In the genomic region with DNA sequence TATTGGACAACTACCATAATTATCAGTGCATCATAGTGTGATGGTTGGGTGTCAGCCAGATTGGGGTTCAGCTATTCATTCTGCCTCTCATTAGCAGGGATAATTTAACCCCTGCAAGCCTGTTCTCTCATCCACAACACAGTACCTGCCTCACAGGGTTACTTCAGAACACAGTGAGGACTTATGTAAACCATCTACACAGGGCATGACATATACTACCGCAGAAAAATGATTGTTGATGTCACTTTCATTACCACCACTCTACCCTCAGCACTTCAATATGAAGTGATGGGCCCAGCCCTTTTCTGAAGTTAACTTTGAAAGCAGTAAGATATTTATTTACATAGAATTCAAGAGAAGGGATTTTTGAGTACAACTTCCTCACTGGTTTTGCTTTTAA, we compare ENCODE assay signal across 17 cellular contexts. TPM values are rescaled to one million over a fixed set of nuclear protein-coding genes. Genes with fewer than 3 reads are reported as not detected.
DNase-seq lines count a peak whose midpoint lies in the region; ATAC-seq and TF ChIP-seq lines count a peak whose summit lies in the region.
"Had no signal": no experiment of that assay in that cellular context is flagged by ENCODE, and none has a peak within 500 bp of the region (broad histone marks: within the 10 kb centered on the region; RNA-seq: fewer than 3 reads in every experiment).

No MANE protein-coding gene starts in this region.

- peak overlapping the region; percentile 73 for H3K4me3 Mint-ChIP-seq in activated T-cell treated with anti-CD3 and anti-CD28 coated beads, Interleukin-2, amount 50 U/mL, for 4 hours
- peak overlapping the region; percentile 47 for H3K4me3 Mint-ChIP-seq in activated CD4-positive, alpha-beta memory T cell treated with anti-CD3 and anti-CD28 coated beads for 36 hours
- H3K4me3 Mint-ChIP-seq in immature natural killer cell (peak overlapping the region; percentile 77 to 91 (median 84)), Calu3 (ENCODE audit: low read depth, unreplicated experiment) (no peak overlapping the region)
- H3K4me3 Mint-ChIP-seq: mesothelial cell of epicardium had no signal

- no peak for DNase-seq in activated T-cell treated with anti-CD3 and anti-CD28 coated beads, Interleukin-2, amount 50 U/mL, for 4 hours
- DNase-seq in activated T-cell treated with anti-CD3 and anti-CD28 coated beads, Interleukin-2, amount 50 U/mL, for 1 hour, result no peak
- peak; percentile 19 for DNase-seq in activated CD4-positive, alpha-beta memory T cell treated with anti-CD3 and anti-CD28 coated beads for 36 hours
- DNase-seq in immature natural killer cell, result peak; percentile 50 to 70 (median 61)
- DNase-seq in upper lobe of left lung, result no peak
- DNase-seq in adrenal gland, result no peak
- DNase-seq in head of caudate nucleus, result no peak
- no peak for DNase-seq in Calu3
- DNase-seq: dermis blood vessel endothelial cell; HCEC 1CT; heart right ventricle; NCI-H82; sigmoid colon; stimulated activated CD4-positive, alpha-beta T cell treated with anti-CD3 and anti-CD28 coated beads, Interleukin-4, amount 100 ng/mL, for 4 hours; WERI-Rb-1 had no signal

- no peaks in the 10 kb centered on the region for H3K36me3 ChIP-seq in upper lobe of left lung
- H3K36me3 ChIP-seq in adrenal gland (replicated peaks in 1 of 2), result no peaks in the 10 kb centered on the region
- H3K36me3 ChIP-seq: esophagus muscularis mucosa, heart right ventricle, sigmoid colon, WERI-Rb-1 had no signal

- H3K36me3 Mint-ChIP-seq in activated T-cell treated with anti-CD3 and anti-CD28 coated beads, Interleukin-2, amount 50 U/mL, for 4 hours (ENCODE audit: insufficient read depth), result peaks cover 16% of the 10 kb centered on the region
- H3K36me3 Mint-ChIP-seq in activated CD4-positive, alpha-beta memory T cell treated with anti-CD3 and anti-CD28 coated beads for 36 hours, result peaks cover 31% of the 10 kb centered on the region
- H3K36me3 Mint-ChIP-seq in immature natural killer cell (peaks cover 0 to 15% (median 11%) of the 10 kb centered on the region in 3 donors), Calu3 (ENCODE audit: insufficient read depth, unreplicated experiment) (no peaks in the 10 kb centered on the region)
- H3K36me3 Mint-ChIP-seq: mesothelial cell of epicardium had no signal

- TF ChIP-seq POLR2A in upper lobe of left lung (IDR thresholded peaks at IDR 0.05), result peak in 1 of 4 donors; percentile 24
- TF ChIP-seq POLR2A in adrenal gland (IDR thresholded peaks at IDR 0.05), result no peak

- no peak for TF ChIP-seq EP300 in upper lobe of left lung (IDR thresholded peaks at IDR 0.05)

- H3K4me3 ChIP-seq in upper lobe of left lung (no peak overlapping the region), adrenal gland (no peak overlapping the region)
- H3K4me3 ChIP-seq: esophagus muscularis mucosa, heart right ventricle, sigmoid colon had no signal

- H3K9me3 ChIP-seq in upper lobe of left lung (no peaks in the 10 kb centered on the region), adrenal gland (replicated peaks in 1 of 3) (no peaks in the 10 kb centered on the region)
- H3K9me3 ChIP-seq: esophagus muscularis mucosa, heart right ventricle, sigmoid colon had no signal

- H3K9me3 Mint-ChIP-seq in activated T-cell treated with anti-CD3 and anti-CD28 coated beads, Interleukin-2, amount 50 U/mL, for 4 hours, result peaks cover 3% of the 10 kb centered on the region
- H3K9me3 Mint-ChIP-seq in activated CD4-positive, alpha-beta memory T cell treated with anti-CD3 and anti-CD28 coated beads for 36 hours, result no peaks in the 10 kb centered on the region
- H3K9me3 Mint-ChIP-seq in immature natural killer cell, result no peaks in the 10 kb centered on the region
- no peaks in the 10 kb centered on the region for H3K9me3 Mint-ChIP-seq in Calu3 (ENCODE audit: low read depth, unreplicated experiment)
- H3K9me3 Mint-ChIP-seq: mesothelial cell of epicardium had no signal

- intact Hi-C loops in activated CD4-positive, alpha-beta memory T cell treated with anti-CD3 and anti-CD28 coated beads for 36 hours (cut with micrococcal nuclease), result loop anchor here (1.0 kb wide), 1 partner anchor 11 kb away; no protein-coding TSS in a partner anchor
- intact Hi-C loops in adrenal gland (cut with DNase I), result no loop called here
- intact Hi-C loops in head of caudate nucleus (cut with DNase I), result no loop called here
- intact Hi-C loops in Calu3 (cut with micrococcal nuclease; ENCODE audit: unreplicated experiment), result no loop called here

- H3K4me1 ChIP-seq in upper lobe of left lung, result peaks cover 23 to 37% (median 27%) of the 10 kb centered on the region in 4 donors
- no peaks in the 10 kb centered on the region for H3K4me1 ChIP-seq in adrenal gland (replicated peaks in 1 of 2)
- H3K4me1 ChIP-seq: sigmoid colon had no signal

- no TSS peak for BruUV-seq in Calu3 (replicated peaks; lab: Mats Ljungman, UMichigan)

- H3K27ac ChIP-seq in upper lobe of left lung (peak overlapping the region; percentile 2 to 72 (median 44)), adrenal gland (no peak overlapping the region)
- H3K27ac ChIP-seq: esophagus muscularis mucosa, sigmoid colon, WERI-Rb-1 had no signal

- WGBS in upper lobe of left lung, 2 donors, result 17 to 33% methylated on average over 1 of the region's 1 CpG
- WGBS in adrenal gland, 4 donors, result 82 to 89% (median 87%) methylated on average over 1 of the region's 1 CpG

- ATAC-seq in activated T-cell treated with anti-CD3 and anti-CD28 coated beads, Interleukin-2, amount 50 U/mL, for 4 hours, result peak; percentile 73
- peak in 1 of 2 donors; percentile 52 for ATAC-seq in upper lobe of left lung (ENCODE audit: low FRiP score in 2 of 2)
- ATAC-seq: heart right ventricle had no signal

- H3K27ac Mint-ChIP-seq in activated CD4-positive, alpha-beta memory T cell treated with anti-CD3 and anti-CD28 coated beads for 36 hours, result peak overlapping the region; percentile 97
- H3K27ac Mint-ChIP-seq in immature natural killer cell (peak overlapping the region; percentile 94 to 98 (median 97)), Calu3 (ENCODE audit: unreplicated experiment) (no peak overlapping the region)
- H3K27ac Mint-ChIP-seq: mesothelial cell of epicardium had no signal

- no peaks in the 10 kb centered on the region for H3K27me3 Mint-ChIP-seq in activated T-cell treated with anti-CD3 and anti-CD28 coated beads, Interleukin-2, amount 50 U/mL, for 4 hours (ENCODE audit: low read depth)
- no peaks in the 10 kb centered on the region for H3K27me3 Mint-ChIP-seq in activated CD4-positive, alpha-beta memory T cell treated with anti-CD3 and anti-CD28 coated beads for 36 hours
- H3K27me3 Mint-ChIP-seq in immature natural killer cell (ENCODE audit: low read depth in 3 of 3) (peaks cover 0 to 19% (median 19%) of the 10 kb centered on the region in 3 donors), Calu3 (ENCODE audit: unreplicated experiment) (no peaks in the 10 kb centered on the region)

- H3K27me3 ChIP-seq in upper lobe of left lung (no peaks in the 10 kb centered on the region), adrenal gland (no peaks in the 10 kb centered on the region)
- H3K27me3 ChIP-seq: esophagus muscularis mucosa, heart right ventricle, sigmoid colon had no signal

- TF ChIP-seq CTCF in upper lobe of left lung (IDR thresholded peaks at IDR 0.05) (no peak), adrenal gland (IDR thresholded peaks at IDR 0.05) (no peak), Calu3 (IDR thresholded peaks at IDR 0.05; ENCODE audit: unreplicated experiment) (no peak)

- H3K4me1 Mint-ChIP-seq in activated T-cell treated with anti-CD3 and anti-CD28 coated beads, Interleukin-2, amount 50 U/mL, for 4 hours (ENCODE audit: low read depth), result peaks cover 83% of the 10 kb centered on the region
- H3K4me1 Mint-ChIP-seq in activated CD4-positive, alpha-beta memory T cell treated with anti-CD3 and anti-CD28 coated beads for 36 hours (ENCODE audit: low read depth), result peaks cover 86% of the 10 kb centered on the region
- peaks cover 86 to 92% of the 10 kb centered on the region in 2 donors for H3K4me1 Mint-ChIP-seq in immature natural killer cell
- peaks cover 10% of the 10 kb centered on the region for H3K4me1 Mint-ChIP-seq in Calu3 (ENCODE audit: low read depth, unreplicated experiment)

- POLR2A ChIA-PET in activated CD4-positive, alpha-beta memory T cell treated with anti-CD3 and anti-CD28 coated beads for 36 hours (lab: Charles Lee), result interaction anchor here (0.9 to 12.0 kb wide), 4 partner anchors 10 to 136 kb away, joined by 3 to 216 read pairs (median 35); partner anchors contain the start of gene PRKCH

- CTCF ChIA-PET in activated CD4-positive, alpha-beta memory T cell treated with anti-CD3 and anti-CD28 coated beads for 36 hours (lab: Charles Lee), result interaction anchor here (6.8 kb wide), 1 partner anchor 9 kb away, joined by 57 read pairs; no protein-coding TSS in a partner anchor
- CTCF ChIA-PET in Calu3 (lab: Charles Lee), result no interaction called here

RNA-seq across cellular contexts. Expression of gene PRKCH, which starts 14.5 kb away (rescaled TPM):
- total RNA-seq in activated T-cell treated with anti-CD3 and anti-CD28 coated beads, Interleukin-2, amount 50 U/mL, for 4 hours, result 100 to 1,000 TPM; 109 to 141 (median 134) TPM
- total RNA-seq in activated CD4-positive, alpha-beta memory T cell treated with anti-CD3 and anti-CD28 coated beads for 36 hours, result 100 to 1,000 TPM; 142 to 147 TPM
- polyA plus RNA-seq in immature natural killer cell, result 100 to 1,000 TPM; 231 to 451 (median 335) TPM
- total RNA-seq in upper lobe of left lung, result 100 to 1,000 TPM in 1 of 6 donors, 10 to 100 TPM in 5; 54.0 to 102 (median 76.6) TPM
- total RNA-seq in adrenal gland, result 10 to 100 TPM; 13.6 to 28.1 (median 19.3) TPM
- polyA plus RNA-seq in adrenal gland, result 10 to 100 TPM in 1 of 3 donors, 1 to 10 TPM in 2; 7.8 to 11.6 (median 9.9) TPM
- 18.5 and 22.3 TPM in 2 replicates for total RNA-seq in Calu3 (2022)

RNA-seq across cellular contexts. Expression of gene TMEM30B, which starts 54.7 kb away (rescaled TPM):
- total RNA-seq in activated T-cell treated with anti-CD3 and anti-CD28 coated beads, Interleukin-2, amount 50 U/mL, for 4 hours, result 1 to 10 TPM; 1.1 to 1.5 (median 1.3) TPM
- 1 to 10 TPM; 1.6 to 1.7 TPM for total RNA-seq in activated CD4-positive, alpha-beta memory T cell treated with anti-CD3 and anti-CD28 coated beads for 36 hours
- polyA plus RNA-seq in immature natural killer cell (1 to 10 TPM in 2 of 3 donors, under 1 TPM in 1; 0.91 to 2.9 (median 1.2) TPM), adrenal gland (1 to 10 TPM; 1.8 to 2.4 (median 1.9) TPM)
- total RNA-seq in upper lobe of left lung (10 to 100 TPM; 15.7 to 59.7 (median 26.4) TPM), adrenal gland (1 to 10 TPM; 2.4 to 6.0 (median 4.9) TPM), Calu3 (2022) (55.5 and 79.2 TPM in 2 replicates)

Comparison
In these comparisons a context has a peak if more than half of its experiments do, and no peak if none do; other contexts are left out.
1. DNase-seq: peak in activated CD4-positive, alpha-beta memory T cell treated with anti-CD3 and anti-CD28 coated beads for 36 hours (single experiment) and immature natural killer cell (3 of 3); none in activated T-cell treated with anti-CD3 and anti-CD28 coated beads, Interleukin-2, amount 50 U/mL, for 4 hours (single experiment), activated T-cell treated with anti-CD3 and anti-CD28 coated beads, Interleukin-2, amount 50 U/mL, for 1 hour (single experiment), upper lobe of left lung (0 of 2), adrenal gland (0 of 7), head of caudate nucleus (0 of 42) and Calu3 (single experiment).
2. H3K27ac ChIP-seq: peak in upper lobe of left lung (4 of 4); none in adrenal gland (0 of 5).